11 cellular contexts compared by ENCODE assay signal in genomic region chr16:85195884-85196816, GRCh38.
DNase-seq lines count a peak whose midpoint lies in the region; ATAC-seq and TF ChIP-seq lines count a peak whose summit lies in the region.
"Had no signal": no experiment of that assay in that cellular context is flagged by ENCODE, and none has a peak within 500 bp of the region (broad histone marks: within the 10 kb centered on the region; RNA-seq: fewer than 3 reads in every experiment).

No MANE protein-coding gene starts in this region.

- POLR2A ChIA-PET in RWPE1 (lab: Yijun Ruan, JAX; ENCODE audit: low non-redundant PET): no interaction called here

- H3K9me3 ChIP-seq in gastroesophageal sphincter (no peaks in the 10 kb centered on the region), muscle layer of duodenum (ENCODE audit: control insufficient read depth in 1 of 2, low read length in 2 of 2) (no peaks in the 10 kb centered on the region), suprapubic skin (no peaks in the 10 kb centered on the region)

- H3K4me1 ChIP-seq in gastroesophageal sphincter: peaks cover 4 to 86% (median 24%) of the 10 kb centered on the region in 3 donors
- peaks cover 15 to 60% of the 10 kb centered on the region in 2 donors for H3K4me1 ChIP-seq in muscle layer of duodenum (ENCODE audit: control insufficient read depth in 1 of 2, insufficient read depth in 2 of 2, low read length in 2 of 2)
- peaks cover 44% of the 10 kb centered on the region for H3K4me1 ChIP-seq in suprapubic skin

- no peak overlapping the region for H3K4me3 ChIP-seq in gastroesophageal sphincter
- H3K4me3 ChIP-seq in muscle layer of duodenum (ENCODE audit: low read depth in 1 of 2, low read length in 2 of 2): no peak overlapping the region
- H3K4me3 ChIP-seq in suprapubic skin: no peak overlapping the region
- H3K4me3 ChIP-seq: SK-N-MC had no signal

- CTCF ChIA-PET in RWPE1 (lab: Yijun Ruan, JAX): interaction anchor here (0.6 to 0.7 kb wide), 2 partner anchors 333 to 870 kb away, joined by 3 to 4 read pairs; no protein-coding TSS in a partner anchor

- TF ChIP-seq POLR2A in gastroesophageal sphincter (IDR thresholded peaks at IDR 0.05) (no peak), suprapubic skin (IDR thresholded peaks at IDR 0.05) (no peak)

- H3K36me3 ChIP-seq in gastroesophageal sphincter (no peaks in the 10 kb centered on the region), muscle layer of duodenum (ENCODE audit: control insufficient read depth in 1 of 2, insufficient read depth in 2 of 2, low read length in 2 of 2) (no peaks in the 10 kb centered on the region), suprapubic skin (no peaks in the 10 kb centered on the region)

- DNase-seq in RWPE1 (ENCODE audit: low spot score) (no peak), suprapubic skin (ENCODE audit: low spot score in 2 of 2) (no peak), NCI-H2227 treated with DMSO at 0.1 percent for 48 hours (lab: John Stamatoyannopoulos, UW) (no peak), GM19238 (ENCODE audit: insufficient read length, low spot score) (no peak), NOMO-1 (lab: John Stamatoyannopoulos, UW; ENCODE audit: unreplicated experiment in 2 of 2) (no peak), SHP77 treated with DMSO at 0.1 percent for 48 hours (lab: John Stamatoyannopoulos, UW) (no peak)
- DNase-seq: activated naive CD4-positive, alpha-beta T cell treated with Interleukin-2 at 50 U/mL for 16 hours; CD4-positive, CD25-positive, alpha-beta regulatory T cell had no signal

- H3K27me3 ChIP-seq in gastroesophageal sphincter (no peaks in the 10 kb centered on the region), muscle layer of duodenum (ENCODE audit: low read depth, low read length) (no peaks in the 10 kb centered on the region), suprapubic skin (no peaks in the 10 kb centered on the region)

- peak; percentile 85 for ATAC-seq in gastroesophageal sphincter

- TF ChIP-seq CTCF in RWPE1 (conservative IDR thresholded peaks at IDR 0.05; ENCODE audit: low read depth) (no peak), gastroesophageal sphincter (IDR thresholded peaks at IDR 0.05) (no peak), suprapubic skin (IDR thresholded peaks at IDR 0.05) (no peak)

- H3K27ac ChIP-seq in RWPE1: peak overlapping the region; percentile 43
- peak overlapping the region; percentile 37 to 82 (median 80) for H3K27ac ChIP-seq in gastroesophageal sphincter
- H3K27ac ChIP-seq in muscle layer of duodenum (ENCODE audit: low read length): peak overlapping the region; percentile 45
- H3K27ac ChIP-seq in suprapubic skin: peak overlapping the region; percentile 64
- H3K27ac ChIP-seq: SK-N-MC had no signal

- TF ChIP-seq EP300 in gastroesophageal sphincter (IDR thresholded peaks at IDR 0.05) (no peak), suprapubic skin (IDR thresholded peaks at IDR 0.05) (no peak)

- WGBS in gastroesophageal sphincter (ENCODE audit: low coverage in 1 of 2), 2 donors: 25 to 33% methylated on average over 7 to 9 of the region's 25 CpGs
- 27% methylated on average over 25 of the region's 25 CpGs for WGBS in suprapubic skin
